ENCODE assay signal across 27 cellular contexts in the genomic region with DNA sequence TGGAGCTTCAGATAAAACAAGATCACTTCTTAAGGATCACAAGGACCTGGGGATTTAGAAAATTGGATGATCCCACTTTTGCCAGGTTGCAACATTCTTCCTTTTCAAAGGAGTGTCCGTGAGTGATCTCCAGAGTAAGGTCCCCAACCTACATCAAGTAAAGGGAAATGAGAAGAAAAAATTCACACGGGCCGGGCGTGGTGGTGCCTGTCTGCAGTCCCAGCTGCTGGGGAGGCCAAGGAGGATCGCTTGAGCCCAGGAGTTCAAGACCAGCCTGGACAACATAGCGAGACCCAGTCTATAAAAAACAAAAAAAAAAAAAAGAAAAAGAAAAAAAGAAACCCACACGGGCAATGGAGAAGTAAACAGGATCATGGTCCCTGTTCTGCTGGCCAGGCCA. TPM values are rescaled to one million over a fixed set of nuclear protein-coding genes. Genes with fewer than 3 reads are reported as not detected.
DNase-seq lines count a peak whose midpoint lies in the region; ATAC-seq, FAIRE-seq and TF ChIP-seq lines count a peak whose summit lies in the region.
"Had no signal": no experiment of that assay in that cellular context is flagged by ENCODE, and none has a peak within 500 bp of the region (broad histone marks: within the 10 kb centered on the region; RNA-seq: fewer than 3 reads in every experiment).

No MANE protein-coding gene starts in this region.

- H3K9me3 ChIP-seq in A549, result peaks cover 8% of the 10 kb centered on the region
- no peaks in the 10 kb centered on the region for H3K9me3 ChIP-seq in tibial artery
- H3K9me3 ChIP-seq: SJSA1 had no signal

- TF ChIP-seq CTCF in A549 (IDR thresholded peaks at IDR 0.05) (no peak), chondrocyte (IDR thresholded peaks at IDR 0.05) (no peak), tibial artery (IDR thresholded peaks at IDR 0.05) (no peak)

- no peak for FAIRE-seq in A549 (lab: Jason Lieb, UNC)
- FAIRE-seq: GM18507 had no signal

- H3K4me1 Mint-ChIP-seq in chondrocyte (ENCODE audit: low read depth), result peaks cover 40% of the 10 kb centered on the region
- H3K4me1 Mint-ChIP-seq: IgD-negative memory B cell had no signal

- no peak for ATAC-seq in A549
- ATAC-seq in HG03432 (IDR thresholded peaks at IDR 0.05; ENCODE audit: unreplicated experiment), result no peak
- ATAC-seq: PC-3, Right ventricle myocardium inferior had no signal

- H3K4me1 ChIP-seq in A549 (peaks cover 36% of the 10 kb centered on the region), tibial artery (peaks cover 0 to 23% (median 9%) of the 10 kb centered on the region in 4 donors)

- H3K27ac ChIP-seq in A549 (peak overlapping the region; percentile 94 to 96), tibial artery (no peak overlapping the region)
- H3K27ac ChIP-seq: KMS-11 had no signal

- H3K4me3 ChIP-seq in A549 (no peak overlapping the region), tibial artery (no peak overlapping the region)
- H3K4me3 ChIP-seq: SJSA1 had no signal

- POLR2A ChIA-PET in A549 (lab: Yijun Ruan, JAX), result no interaction called here

- no peaks in the 10 kb centered on the region for H3K9me3 Mint-ChIP-seq in chondrocyte (ENCODE audit: low read depth)
- H3K9me3 Mint-ChIP-seq: IgD-negative memory B cell had no signal

- no peak for TF ChIP-seq RAD21 in A549 (conservative IDR thresholded peaks at IDR 0.05 in 1 of 2, IDR thresholded peaks at IDR 0.05 in 1 of 2)

- no peak overlapping the region for H3K4me2 ChIP-seq in A549
- H3K4me2 ChIP-seq: KMS-11 had no signal

- peak overlapping the region; percentile 33 for H3K27ac Mint-ChIP-seq in chondrocyte (ENCODE audit: unreplicated experiment)
- H3K27ac Mint-ChIP-seq: IgD-negative memory B cell had no signal

- no peak overlapping the region for H3K4me3 Mint-ChIP-seq in chondrocyte (ENCODE audit: unreplicated experiment)
- H3K4me3 Mint-ChIP-seq: IgD-negative memory B cell had no signal

- intact Hi-C loops in tibial artery (cut with DNase I; ENCODE audit: low total_unique reads), result no loop called here

- DNase-seq in A549 (ENCODE audit: low read depth in 1 of 2, low spot score in 1 of 2) (no peak), Daoy (ENCODE audit: low read depth) (peak; percentile 3), chondrocyte (ENCODE audit: low spot score) (no peak), mesenteric fat pad (ENCODE audit: low spot score) (peak; percentile 30), tibial artery (no peak), AG20443 (ENCODE audit: low spot score) (no peak), NCI-H1930 (lab: John Stamatoyannopoulos, UW) (no peak)
- DNase-seq: Calu3; DMS79 treated with DMSO at 0.1 percent for 48 hours; H7; MM.1S; NCI-H1048; NCI-H1417 treated with DMSO at 0.1 percent for 48 hours; NCI-H1694 treated with DMSO at 0.1 percent for 48 hours; NCI-H2081 treated with DMSO at 0.1 percent for 48 hours; NCI-H2171; NCI-H226; NCI-H510A; NCI-H748 treated with DMSO at 0.1 percent for 48 hours; NK-92 treated with Interleukin-12 subunit alpha and Interleukin-12 subunit beta, amount 100 ng/mL, for 24 hours; PC-3 had no signal

- H3K27me3 Mint-ChIP-seq in chondrocyte (ENCODE audit: low read depth), result no peaks in the 10 kb centered on the region

- H3K36me3 ChIP-seq in tibial artery, result no peaks in the 10 kb centered on the region
- H3K36me3 ChIP-seq: SJSA1 had no signal

- H3K36me3 Mint-ChIP-seq in chondrocyte (ENCODE audit: low read depth), result no peaks in the 10 kb centered on the region
- H3K36me3 Mint-ChIP-seq: IgD-negative memory B cell had no signal

- no peak for TF ChIP-seq EP300 in A549 (IDR thresholded peaks at IDR 0.05)

- CTCF ChIA-PET in A549 (lab: Yijun Ruan, JAX), result interaction anchor here (0.7 to 3.4 kb wide), 8 partner anchors 11 to 151 kb away, joined by 3 to 34 read pairs (median 3); no protein-coding TSS in a partner anchor

- no peak for TF ChIP-seq POLR2A in A549 (IDR thresholded peaks at IDR 0.05; ENCODE audit: low read length)

- no peaks in the 10 kb centered on the region for H3K27me3 ChIP-seq in tibial artery
- H3K27me3 ChIP-seq: SJSA1 had no signal

- 88% methylated on average over 7 of the region's 7 CpGs for WGBS in A549 (ENCODE audit: missing lambda C conversion rate)

TF ChIP-seq in A549, 52 proteins besides CTCF, POLR2A, EP300 and RAD21:
- TF ChIP-seq FOSB (CRISPR knock-in tag; IDR thresholded peaks at IDR 0.05), result no peak

RNA-seq across cellular contexts. Expression of a gene that starts 41.2 kb away (rescaled TPM):
- 15.2 and 16.1 TPM in 2 replicates for polyA plus RNA-seq in A549 (2011; rRNA removed)
- 19.4 and 22.8 TPM in 2 replicates for polyA plus RNA-seq in A549 (2012; cell fraction: cytosol; rRNA removed)
- 109 and 117 TPM in 2 replicates for polyA plus RNA-seq in A549 (2012; cell fraction: nucleus; rRNA removed)
- polyA plus RNA-seq in A549 (2017; fragmentation: RNase III; extraction: RNeasy Plus Mini Kit Qiagen cat#74134 plus additional on column Dnase treatment), result 50.7 to 72.3 TPM (median 67.5 TPM) in 3 replicates
- 18.7 and 27.1 TPM in 2 replicates for polyA minus RNA-seq in A549 (2011; rRNA and poly(A)+ RNA removed)
- total RNA-seq in Daoy (2014; rRNA removed; shearing (Covaris generic)), result 131 and 135 TPM in 2 replicates
- 2,235 to 2,410 TPM (median 2,315 TPM) in 3 replicates for total RNA-seq in chondrocyte
- 84.7 TPM for total RNA-seq in mesenteric fat pad
- total RNA-seq: Calu3 had no signal
- polyA plus RNA-seq: IgD-negative memory B cell had no signal

Comparison
In these comparisons a context has a peak if more than half of its experiments do, and no peak if none do; other contexts are left out.
1. DNase-seq: peak in Daoy (single experiment) and mesenteric fat pad (single experiment); none in A549 (0 of 2), chondrocyte (single experiment), tibial artery (0 of 2), AG20443 (single experiment) and NCI-H1930 (0 of 2).
2. H3K27ac ChIP-seq: peak in A549 (2 of 2); none in tibial artery (0 of 2).
3. RNA of a gene that starts 41.2 kb away (total RNA-seq): 2,235 to 2,410 TPM in chondrocyte; 131 to 135 TPM in Daoy and 84.7 TPM in mesenteric fat pad (single experiment); every median in the first group is over 10 times any median in the second.